In genomic region chr11:67055812-67056211, GRCh38 we compare ENCODE assay signal across 9 cellular contexts. TPM values are rescaled to one million over a fixed set of nuclear protein-coding genes. Genes with fewer than 3 reads are reported as not detected.
DNase-seq lines count a peak whose midpoint lies in the region; ATAC-seq, FAIRE-seq and TF ChIP-seq lines count a peak whose summit lies in the region.
"Had no signal": no experiment of that assay in that cellular context is flagged by ENCODE, and none has a peak within 500 bp of the region (broad histone marks: within the 10 kb centered on the region; RNA-seq: fewer than 3 reads in every experiment).

No MANE protein-coding gene starts in this region.

- H3K36me3 ChIP-seq in heart left ventricle (no peaks in the 10 kb centered on the region), skeletal muscle tissue (ENCODE audit: control insufficient read depth in 3 of 3, insufficient read depth in 3 of 3, low read length in 3 of 3) (no peaks in the 10 kb centered on the region)

- peaks cover 28% of the 10 kb centered on the region for H3K27me3 Mint-ChIP-seq in T-helper 17 cell

- TF ChIP-seq POLR2A in GM12892 (IDR thresholded peaks at IDR 0.05; ENCODE audit: low read depth, low read length) (no peak), heart left ventricle (IDR thresholded peaks at IDR 0.05) (no peak)

- DNase-seq in GM12892 (ENCODE audit: insufficient read length) (no peak), T-helper 17 cell (no peak), heart left ventricle (no peak), D721Med (ENCODE audit: insufficient read length, low spot score) (no peak), GDM1 (lab: John Stamatoyannopoulos, UW) (no peak), germinal center (ENCODE audit: low spot score) (no peak)
- no peak for DNase-seq in activated effector memory CD4-positive, alpha-beta T cell treated with anti-CD3 and anti-CD28 coated beads, Interleukin-2, amount 50 U/mL, for 16 hours

- ATAC-seq in T-helper 17 cell (no peak), heart left ventricle (peak in 1 of 4 donors; percentile 11)

- no peaks in the 10 kb centered on the region for H3K9me3 ChIP-seq in T-helper 17 cell (ENCODE audit: control insufficient read depth, low read length, poor library complexity, severe bottlenecking)
- no peaks in the 10 kb centered on the region for H3K9me3 ChIP-seq in heart left ventricle
- H3K9me3 ChIP-seq in skeletal muscle tissue (ENCODE audit: control insufficient read depth in 3 of 3, low read length in 3 of 3), result no peaks in the 10 kb centered on the region

- peak overlapping the region; percentile 38 to 51 (median 45) for H3K9ac ChIP-seq in skeletal muscle tissue (ENCODE audit: low read depth in 1 of 3, low read length in 3 of 3)

- FAIRE-seq in GM12892 (lab: Jason Lieb, UNC), result peak; percentile 65
- FAIRE-seq in D721Med (lab: Jason Lieb, UNC), result no peak

- H3K27ac ChIP-seq in heart left ventricle (peak overlapping the region in 11 of 12 donors; percentile 56 to 87 (median 79)), skeletal muscle tissue (ENCODE audit: low read depth, low read length) (no peak overlapping the region)

- peak overlapping the region; percentile 32 for H3K27ac Mint-ChIP-seq in T-helper 17 cell

- no peaks in the 10 kb centered on the region for H3K36me3 Mint-ChIP-seq in T-helper 17 cell (ENCODE audit: low read depth)
- H3K36me3 Mint-ChIP-seq: memory B cell had no signal

- 9 to 14% (median 11%) methylated on average over 15 to 17 of the region's 17 CpGs for WGBS in heart left ventricle, 4 donors

- intact Hi-C loops in heart left ventricle (cut with DNase I), result no loop called here

- peaks cover 9% of the 10 kb centered on the region for H3K4me1 Mint-ChIP-seq in T-helper 17 cell

- H3K4me3 ChIP-seq in heart left ventricle (peak overlapping the region; percentile 37 to 79 (median 60)), skeletal muscle tissue (ENCODE audit: low read length in 3 of 3) (peak overlapping the region; percentile 40 to 60 (median 57))

- H3K4me3 Mint-ChIP-seq in T-helper 17 cell, result peak overlapping the region; percentile 75

- H3K4me1 ChIP-seq in heart left ventricle (peaks cover 0 to 39% (median 24%) of the 10 kb centered on the region in 12 donors), skeletal muscle tissue (ENCODE audit: control insufficient read depth in 3 of 3, insufficient read depth in 3 of 3, low read length in 3 of 3) (peaks cover 18 to 34% (median 34%) of the 10 kb centered on the region in 3 donors)

- H3K27me3 ChIP-seq in heart left ventricle, result peaks cover 0 to 20% (median 0%) of the 10 kb centered on the region in 9 donors
- peaks cover 0 to 7% (median 0%) of the 10 kb centered on the region in 3 donors for H3K27me3 ChIP-seq in skeletal muscle tissue (ENCODE audit: control insufficient read depth in 3 of 3, insufficient read depth in 3 of 3, low read length in 3 of 3)

- TF ChIP-seq CTCF in heart left ventricle (IDR thresholded peaks at IDR 0.05), result no peak
- no peak for TF ChIP-seq CTCF in D721Med (IDR thresholded peaks at IDR 0.05; ENCODE audit: insufficient read depth, missing control alignments)

RNA-seq across cellular contexts. Expression of gene RHOD, which starts 0.8 kb away (rescaled TPM):
- 1.2 TPM for polyA plus RNA-seq in GM12892 (2012; ENCODE audit: missing spikeins)
- total RNA-seq in T-helper 17 cell (not detected), heart left ventricle (100 to 1,000 TPM in 1 of 9 donors, 10 to 100 TPM in 8; 17.1 to 149 (median 36.8) TPM), skeletal muscle tissue (7.8 TPM)
- 10 to 100 TPM; 79.2 to 86.2 TPM for polyA plus RNA-seq in heart left ventricle

RNA-seq across cellular contexts. Expression of gene SYT12, which starts 32.9 kb away (rescaled TPM):
- 0.30 TPM for polyA plus RNA-seq in GM12892 (2012; ENCODE audit: missing spikeins)
- not detected for total RNA-seq in T-helper 17 cell
- total RNA-seq in heart left ventricle, result 1 to 10 TPM in 1 of 9 donors, under 1 TPM in 6, not detected in 2; 0.25 to 2.2 (median 0.40) TPM
- under 1 TPM; 0.04 to 0.82 TPM for polyA plus RNA-seq in heart left ventricle
- total RNA-seq in skeletal muscle tissue, result not detected
